ENCODE assay signal across 18 cellular contexts in the genomic region with DNA sequence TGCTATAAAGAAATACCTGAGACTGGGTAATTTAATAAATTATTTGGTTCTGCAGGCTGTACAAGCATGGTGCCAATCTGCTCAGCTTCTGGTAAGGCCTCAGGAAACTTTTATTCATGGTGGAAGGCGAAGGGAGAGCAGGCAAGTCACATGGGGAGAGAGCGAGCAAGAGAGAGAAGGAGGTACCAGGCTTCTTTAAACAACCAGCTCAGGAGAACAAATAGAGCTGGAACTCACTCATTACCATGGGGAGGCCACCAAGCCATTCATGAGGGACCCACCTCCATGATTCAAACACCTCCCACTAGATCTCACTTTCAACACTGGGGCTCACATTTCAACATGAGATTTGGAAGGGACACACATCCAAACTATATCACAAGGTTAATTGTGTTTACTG. TPM values are rescaled to one million over a fixed set of nuclear protein-coding genes. Genes with fewer than 3 reads are reported as not detected.
DNase-seq lines count a peak whose midpoint lies in the region; ATAC-seq, FAIRE-seq and TF ChIP-seq lines count a peak whose summit lies in the region.
"Had no signal": no experiment of that assay in that cellular context is flagged by ENCODE, and none has a peak within 500 bp of the region (broad histone marks: within the 10 kb centered on the region; RNA-seq: fewer than 3 reads in every experiment).

No MANE protein-coding gene starts in this region.

- no peak for TF ChIP-seq POLR2A in K562 (conservative IDR thresholded peaks at IDR 0.05)

- DNase-seq in ELF-1 (ENCODE audit: low read depth, low spot score) (peak; percentile 11), K562 (ENCODE audit: extremely low read depth in 1 of 4, low spot score in 3 of 4) (no peak)
- DNase-seq in activated CD4-positive, alpha-beta T cell treated with anti-CD3 and anti-CD28 coated beads, Interleukin-2, amount 50 U/mL, for 48 hours: no peak
- DNase-seq: 8988T; AML-193; Caco-2; CD8-positive, alpha-beta memory T cell; DND-41; GF-D8; Karpas-422 had no signal

- POLR2A ChIA-PET in K562 (lab: Yijun Ruan, JAX): no interaction called here

- H3K27me3 ChIP-seq in HUES48 (ENCODE audit: control insufficient read depth, insufficient read depth, low read length) (no peaks in the 10 kb centered on the region), K562 (ENCODE audit: control insufficient read depth in 2 of 2, insufficient read depth in 2 of 2, low read length in 2 of 2) (no peaks in the 10 kb centered on the region), iPS-20b (ENCODE audit: insufficient read depth, low read length) (no peaks in the 10 kb centered on the region)
- H3K27me3 ChIP-seq: BLaER1 had no signal

- no peaks in the 10 kb centered on the region for H3K36me3 ChIP-seq in HUES48 (ENCODE audit: control insufficient read depth, insufficient read depth, low read length)
- no peaks in the 10 kb centered on the region for H3K36me3 ChIP-seq in K562 (ENCODE audit: control insufficient read depth, insufficient read depth, low read length)
- no peaks in the 10 kb centered on the region for H3K36me3 ChIP-seq in iPS-20b (ENCODE audit: insufficient read depth, low read depth, low read length)
- H3K36me3 ChIP-seq: BLaER1 had no signal

- peaks cover 85% of the 10 kb centered on the region for H3K4me1 ChIP-seq in HUES48 (ENCODE audit: control insufficient read depth, insufficient read depth, low read length)
- no peaks in the 10 kb centered on the region for H3K4me1 ChIP-seq in K562 (replicated peaks in 1 of 2; ENCODE audit: control insufficient read depth in 2 of 2, insufficient read depth in 2 of 2, low read length in 2 of 2)
- peaks cover 56% of the 10 kb centered on the region for H3K4me1 ChIP-seq in iPS-20b (ENCODE audit: insufficient read depth, low read length)
- H3K4me1 ChIP-seq: BLaER1 had no signal

- no peak for FAIRE-seq in K562 (lab: Jason Lieb, UNC)
- FAIRE-seq: GM12878 had no signal

- in situ Hi-C loops in K562 (cut with MboI): no loop called here

- no peak for TF ChIP-seq RAD21 in K562 (CRISPR knock-in tag; conservative IDR thresholded peaks at IDR 0.05 in 1 of 2, IDR thresholded peaks at IDR 0.05 in 1 of 2)

- TF ChIP-seq CTCF in K562 (IDR thresholded peaks at IDR 0.05 in 2 of 3, conservative IDR thresholded peaks at IDR 0.05 in 1 of 3; ENCODE audit: insufficient read depth in 2 of 3, low read depth in 1 of 3, low read length in 3 of 3): no peak

- no peaks in the 10 kb centered on the region for H4K20me1 ChIP-seq in K562 (replicated peaks; ENCODE audit: control insufficient read depth, insufficient read depth, low read length)
- H4K20me1 ChIP-seq: BLaER1 had no signal

- H3K27ac ChIP-seq in HUES48 (ENCODE audit: low read depth, low read length): peak overlapping the region; percentile 88
- no peak overlapping the region for H3K27ac ChIP-seq in K562 (ENCODE audit: extremely low read depth, low read depth, low read length)
- H3K27ac ChIP-seq in iPS-20b (ENCODE audit: low read length): peak overlapping the region; percentile 72
- H3K27ac ChIP-seq: BLaER1 had no signal

- WGBS in K562 (ENCODE audit: insufficient coverage, low coverage, missing lambda C conversion rate): 31% methylated on average over 2 of the region's 2 CpGs

- no TSS peak for BruUV-seq in K562 (replicated peaks; lab: Mats Ljungman, UMichigan)

- ATAC-seq in K562 (peak; percentile 32; the same call in 2 of the 3 replicates), GM19035 (IDR thresholded peaks at IDR 0.05; ENCODE audit: unreplicated experiment) (no peak), HG03460 (IDR thresholded peaks at IDR 0.05; ENCODE audit: unreplicated experiment) (no peak)
- ATAC-seq: GM12878, HCT116 had no signal

- intact Hi-C loops in K562 (cut with micrococcal nuclease): no loop called here

- H3K9me1 ChIP-seq in K562 (ENCODE audit: control insufficient read depth, insufficient read depth, low read length): no peaks in the 10 kb centered on the region

- no peaks in the 10 kb centered on the region for H3K79me2 ChIP-seq in K562 (ENCODE audit: control insufficient read depth, insufficient read depth, low read length)

- no peak for TF ChIP-seq EP300 in K562 (IDR thresholded peaks at IDR 0.05; ENCODE audit: low read length)

- H3K9me3 ChIP-seq in HUES48 (ENCODE audit: control insufficient read depth, insufficient read depth, low read length) (no peaks in the 10 kb centered on the region), K562 (replicated peaks; ENCODE audit: control insufficient read depth, insufficient read depth, low read depth, low read length) (no peaks in the 10 kb centered on the region), iPS-20b (ENCODE audit: insufficient read depth, low read depth, low read length) (no peaks in the 10 kb centered on the region)
- H3K9me3 ChIP-seq: BLaER1, Caco-2 had no signal

- H3K9ac ChIP-seq in HUES48 (ENCODE audit: low read depth, low read length) (no peak overlapping the region), K562 (ENCODE audit: insufficient read depth in 1 of 2, low read depth in 2 of 2, low read length in 2 of 2) (no peak overlapping the region), iPS-20b (ENCODE audit: low read depth, low read length) (peak overlapping the region; percentile 45; the same call in 1 of the 2 replicates)
- H3K9ac ChIP-seq: BLaER1 had no signal

- no peak overlapping the region for H3K4me2 ChIP-seq in K562 (ENCODE audit: insufficient read depth, low read length)
- H3K4me2 ChIP-seq: BLaER1 had no signal

- H3K4me3 ChIP-seq in HUES48 (ENCODE audit: low read depth, low read length) (peak overlapping the region; percentile 34; the same call in 1 of the 2 replicates), K562 (no peak overlapping the region), iPS-20b (ENCODE audit: low read length) (peak overlapping the region; percentile 45)
- H3K4me3 ChIP-seq: BLaER1, GM12878 had no signal

- CTCF ChIA-PET in K562 (lab: Yijun Ruan, JAX; ENCODE audit: low intra/inter-chr PET ratio): no interaction called here

- H2AFZ ChIP-seq in K562 (ENCODE audit: low read depth, low read length): peak overlapping the region; percentile 20; the same call in 1 of the 2 replicates

TF ChIP-seq in K562, 482 proteins besides CTCF, POLR2A, EP300 and RAD21 (continues in another document):
- no peak for TF ChIP-seq KLF1 (tag; IDR thresholded peaks at IDR 0.05)
- TF ChIP-seq SP2 (IDR thresholded peaks at IDR 0.05; ENCODE audit: extremely low read depth, low read depth, low read length, poor library complexity, severe bottlenecking): no peak
- no peak for TF ChIP-seq OTX1 (CRISPR knock-in tag; IDR thresholded peaks at IDR 0.05)

RNA-seq across cellular contexts. Expression of gene CRISP1, which starts 44.9 kb away (rescaled TPM):
- not detected in 2 replicates for total RNA-seq in K562 (2011; cell fraction: chromatin; rRNA removed; ENCODE audit: low replicate concordance)
- not detected in 2 replicates for total RNA-seq in K562 (2011; cell fraction: nucleolus; rRNA removed)
- total RNA-seq in K562 (2011; cell fraction: nucleoplasm; rRNA removed): not detected in 2 replicates
- total RNA-seq in K562 (2014; rRNA removed): not detected in 2 replicates
- total RNA-seq in K562 (2014; rRNA removed; fragmentation: Illumina TruSeq; extraction: Trizol): not detected in 2 replicates
- total RNA-seq in K562 (2015; rRNA removed; fragmentation: Illumina TruSeq; extraction: Trizol): not detected in 2 replicates
- total RNA-seq in K562 (2021): not detected in 2 replicates
- not detected in 2 replicates for polyA plus RNA-seq in K562 (2011; rRNA removed)
- polyA plus RNA-seq in K562 (2011; cell fraction: cytosol; rRNA removed): not detected in 2 replicates
- polyA plus RNA-seq in K562 (2011; cell fraction: nucleus; rRNA removed): not detected in 2 replicates
- polyA plus RNA-seq in K562 (2012): not detected in 2 replicates
- polyA plus RNA-seq in K562 (2014; fragmentation: Illumina TruSeq; extraction: Trizol): not detected in 2 replicates
- not detected for polyA plus RNA-seq in K562 (2014; fragmentation: Nextera tagmentation; extraction: Ambion mirVana)
- polyA plus RNA-seq in K562 (2014; rRNA removed): not detected in 2 replicates
- not detected in 2 replicates for polyA minus RNA-seq in K562 (2011; rRNA and poly(A)+ RNA removed)
- polyA minus RNA-seq in K562 (2011; cell fraction: cytosol; rRNA and poly(A)+ RNA removed): not detected in 2 replicates
- not detected in 2 replicates for polyA minus RNA-seq in K562 (2011; cell fraction: nucleus; rRNA and poly(A)+ RNA removed)
- total RNA-seq: Caco-2; CD8-positive, alpha-beta memory T cell; GM12878; H4 had no signal
- polyA plus RNA-seq: CD8-positive, alpha-beta memory T cell; GM12878 had no signal

RNA-seq across cellular contexts. Expression of gene DEFB114, which starts 52.7 kb away (rescaled TPM):
- not detected in 2 replicates for total RNA-seq in K562 (2011; cell fraction: chromatin; rRNA removed; ENCODE audit: low replicate concordance)
- not detected in 2 replicates for total RNA-seq in K562 (2011; cell fraction: nucleolus; rRNA removed)
- not detected in 2 replicates for total RNA-seq in K562 (2011; cell fraction: nucleoplasm; rRNA removed)
- not detected in 2 replicates for total RNA-seq in K562 (2014; rRNA removed)
- not detected in 2 replicates for total RNA-seq in K562 (2014; rRNA removed; fragmentation: Illumina TruSeq; extraction: Trizol)
- not detected in 2 replicates for total RNA-seq in K562 (2015; rRNA removed; fragmentation: Illumina TruSeq; extraction: Trizol)
- not detected in 2 replicates for total RNA-seq in K562 (2021)
- polyA plus RNA-seq in K562 (2011; rRNA removed): not detected in 2 replicates
- not detected in 2 replicates for polyA plus RNA-seq in K562 (2011; cell fraction: cytosol; rRNA removed)
- polyA plus RNA-seq in K562 (2011; cell fraction: nucleus; rRNA removed): not detected in 2 replicates
- polyA plus RNA-seq in K562 (2012): not detected in 2 replicates
- not detected in 2 replicates for polyA plus RNA-seq in K562 (2014; fragmentation: Illumina TruSeq; extraction: Trizol)
- polyA plus RNA-seq in K562 (2014; fragmentation: Nextera tagmentation; extraction: Ambion mirVana): not detected
- polyA plus RNA-seq in K562 (2014; rRNA removed): not detected in 2 replicates
- not detected in 2 replicates for polyA minus RNA-seq in K562 (2011; rRNA and poly(A)+ RNA removed)
- polyA minus RNA-seq in K562 (2011; cell fraction: cytosol; rRNA and poly(A)+ RNA removed): not detected in 2 replicates
- not detected in 2 replicates for polyA minus RNA-seq in K562 (2011; cell fraction: nucleus; rRNA and poly(A)+ RNA removed)
- total RNA-seq: Caco-2; CD8-positive, alpha-beta memory T cell; GM12878; H4 had no signal
- polyA plus RNA-seq: CD8-positive, alpha-beta memory T cell; GM12878 had no signal

RNA-seq across cellular contexts. Expression of gene DEFB113, which starts 58.2 kb away (rescaled TPM):
- not detected in 2 replicates for total RNA-seq in K562 (2011; cell fraction: chromatin; rRNA removed; ENCODE audit: low replicate concordance)
- total RNA-seq in K562 (2011; cell fraction: nucleolus; rRNA removed): not detected in 2 replicates
- not detected in 2 replicates for total RNA-seq in K562 (2011; cell fraction: nucleoplasm; rRNA removed)
- total RNA-seq in K562 (2014; rRNA removed) (not detected in 2 replicates), K562 (2014; rRNA removed; fragmentation: Illumina TruSeq; extraction: Trizol) (not detected in 2 replicates), K562 (2015; rRNA removed; fragmentation: Illumina TruSeq; extraction: Trizol) (not detected in 2 replicates), K562 (2021) (not detected in 2 replicates)
- polyA plus RNA-seq in K562 (2011; rRNA removed) (not detected in 2 replicates), K562 (2014; fragmentation: Illumina TruSeq; extraction: Trizol) (not detected in 2 replicates), K562 (2014; fragmentation: Nextera tagmentation; extraction: Ambion mirVana) (not detected), K562 (2014; rRNA removed) (not detected in 2 replicates)
- not detected in 2 replicates for polyA plus RNA-seq in K562 (2011; cell fraction: cytosol; rRNA removed)
- polyA plus RNA-seq in K562 (2011; cell fraction: nucleus; rRNA removed): not detected in 2 replicates
- polyA plus RNA-seq in K562 (2012): not detected in 2 replicates
- polyA minus RNA-seq in K562 (2011; rRNA and poly(A)+ RNA removed): not detected in 2 replicates
- polyA minus RNA-seq in K562 (2011; cell fraction: cytosol; rRNA and poly(A)+ RNA removed): not detected in 2 replicates
- not detected in 2 replicates for polyA minus RNA-seq in K562 (2011; cell fraction: nucleus; rRNA and poly(A)+ RNA removed)
- total RNA-seq: Caco-2; CD8-positive, alpha-beta memory T cell; GM12878; H4 had no signal
- polyA plus RNA-seq: CD8-positive, alpha-beta memory T cell; GM12878 had no signal
